10 cellular contexts compared by ENCODE assay signal in the genomic region with DNA sequence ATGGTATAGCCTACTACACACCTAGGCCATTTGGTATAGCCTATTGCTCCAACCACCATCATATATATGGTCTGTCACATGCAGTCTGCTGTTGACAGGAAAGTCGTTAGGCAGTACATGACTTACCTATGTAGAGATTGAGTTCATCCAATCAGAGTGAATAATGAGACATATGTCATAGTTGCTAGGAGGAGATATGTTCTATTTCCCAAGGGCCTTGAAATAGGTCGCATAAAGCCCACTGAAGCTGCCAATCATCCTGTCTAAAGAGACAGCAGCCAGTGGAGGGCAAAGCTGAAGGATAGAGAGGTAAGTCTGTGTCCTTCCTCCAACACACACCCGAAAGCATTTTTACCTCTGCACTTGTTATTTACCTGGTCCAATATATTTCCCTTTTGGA.
DNase-seq lines count a peak whose midpoint lies in the region; ATAC-seq, FAIRE-seq and TF ChIP-seq lines count a peak whose summit lies in the region.
"Had no signal": no experiment of that assay in that cellular context is flagged by ENCODE, and none has a peak within 500 bp of the region (broad histone marks: within the 10 kb centered on the region; RNA-seq: fewer than 3 reads in every experiment).

No MANE protein-coding gene starts in this region.

- no peaks in the 10 kb centered on the region for H3K36me3 Mint-ChIP-seq in activated T-cell treated with anti-CD3 and anti-CD28 coated beads, Interleukin-2, amount 50 U/mL, for 24 hours (ENCODE audit: low read depth)

- H3K27ac ChIP-seq in A549 (no peak overlapping the region), small intestine (ENCODE audit: low read depth in 1 of 2, low read length in 1 of 2) (no peak overlapping the region)
- H3K27ac ChIP-seq: BLaER1 treated with 17β-estradiol and CSF1 and Interleukin-3, amounts not matched to agents 10 nM and 100 nM had no signal

- DNase-seq in A549 (ENCODE audit: low read depth in 1 of 2, low spot score in 1 of 2), result peak in 1 of 2 experiments; percentile 36
- DNase-seq in SK-MEL-5 (ENCODE audit: low read depth, low spot score), result peak; percentile 81
- DNase-seq in small intestine, result no peak
- no peak for DNase-seq in activated T-cell treated with anti-CD3 and anti-CD28 coated beads, Interleukin-2, amount 50 U/mL, for 24 hours
- no peak for DNase-seq in amygdala (lab: John Stamatoyannopoulos, UW)
- no peak for DNase-seq in activated naive CD4-positive, alpha-beta T cell treated with Interleukin-2 at 50 U/mL for 16 hours

- TF ChIP-seq CTCF in A549 (IDR thresholded peaks at IDR 0.05), result no peak

- no peak for TF ChIP-seq EP300 in A549 (IDR thresholded peaks at IDR 0.05)

- H3K4me1 Mint-ChIP-seq in activated T-cell treated with anti-CD3 and anti-CD28 coated beads, Interleukin-2, amount 50 U/mL, for 24 hours (ENCODE audit: low read depth), result no peaks in the 10 kb centered on the region

- TF ChIP-seq RAD21 in A549 (conservative IDR thresholded peaks at IDR 0.05 in 1 of 2, IDR thresholded peaks at IDR 0.05 in 1 of 2), result no peak

- H3K4me3 ChIP-seq in A549, result no peak overlapping the region
- no peak overlapping the region for H3K4me3 ChIP-seq in small intestine (ENCODE audit: low read depth in 1 of 2, low read length in 2 of 2)
- H3K4me3 ChIP-seq: BLaER1 treated with 17β-estradiol and CSF1 and Interleukin-3, amounts not matched to agents 10 nM and 100 nM had no signal

- H3K9me3 ChIP-seq in A549 (no peaks in the 10 kb centered on the region), small intestine (ENCODE audit: control insufficient read depth, low read depth) (no peaks in the 10 kb centered on the region)
- H3K9me3 ChIP-seq: BLaER1 treated with 17β-estradiol and CSF1 and Interleukin-3, amounts not matched to agents 10 nM and 100 nM had no signal

- H3K4me3 Mint-ChIP-seq in activated T-cell treated with anti-CD3 and anti-CD28 coated beads, Interleukin-2, amount 50 U/mL, for 24 hours, result no peak overlapping the region

- H3K4me2 ChIP-seq in A549, result no peak overlapping the region
- H3K4me2 ChIP-seq: BLaER1 treated with 17β-estradiol and CSF1 and Interleukin-3, amounts not matched to agents 10 nM and 100 nM had no signal

- H3K9me3 Mint-ChIP-seq in activated T-cell treated with anti-CD3 and anti-CD28 coated beads, Interleukin-2, amount 50 U/mL, for 24 hours, result peaks cover 8% of the 10 kb centered on the region

- no peaks in the 10 kb centered on the region for H3K27me3 Mint-ChIP-seq in activated T-cell treated with anti-CD3 and anti-CD28 coated beads, Interleukin-2, amount 50 U/mL, for 24 hours

- H3K36me3 ChIP-seq in small intestine (ENCODE audit: control insufficient read depth in 2 of 2, insufficient read depth in 2 of 2, low read length in 2 of 2), result no peaks in the 10 kb centered on the region
- H3K36me3 ChIP-seq: BLaER1 treated with 17β-estradiol and CSF1 and Interleukin-3, amounts not matched to agents 10 nM and 100 nM had no signal

- FAIRE-seq in A549 (lab: Jason Lieb, UNC), result no peak
- FAIRE-seq in small intestine (lab: Jason Lieb, UNC), result no peak
- FAIRE-seq: TTC549 had no signal

- CTCF ChIA-PET in A549 (lab: Yijun Ruan, JAX), result no interaction called here

- TF ChIP-seq POLR2A in A549 (IDR thresholded peaks at IDR 0.05; ENCODE audit: low read length), result no peak

- WGBS in A549 (ENCODE audit: missing lambda C conversion rate), result 75% methylated on average over 3 of the region's 3 CpGs
- 59 to 76% (median 72%) methylated on average over 3 of the region's 3 CpGs for WGBS in small intestine, 3 donors

- no peak overlapping the region for H3K27ac Mint-ChIP-seq in activated T-cell treated with anti-CD3 and anti-CD28 coated beads, Interleukin-2, amount 50 U/mL, for 24 hours

- ATAC-seq in A549, result peak in 1 of 2 experiments; percentile 71; a peak in 4 of 6 replicates
- peak; percentile 87 for ATAC-seq in GM19025 (IDR thresholded peaks at IDR 0.05; ENCODE audit: low read depth, unreplicated experiment)
- ATAC-seq in HG03521 (IDR thresholded peaks at IDR 0.05; ENCODE audit: unreplicated experiment), result peak; percentile 86

- no peaks in the 10 kb centered on the region for H3K27me3 ChIP-seq in small intestine (ENCODE audit: control insufficient read depth in 2 of 2, insufficient read depth in 2 of 2, low read length in 2 of 2)
- H3K27me3 ChIP-seq: BLaER1 treated with 17β-estradiol and CSF1 and Interleukin-3, amounts not matched to agents 10 nM and 100 nM had no signal

- in situ Hi-C loops in SK-MEL-5 (cut with HindIII; ENCODE audit: low pct_unique_long_range_greater_than_20kb, low sequenced_read_pairs), result no loop called here

- POLR2A ChIA-PET in A549 (lab: Yijun Ruan, JAX), result no interaction called here

- H3K4me1 ChIP-seq in A549, result peaks cover 4% of the 10 kb centered on the region
- H3K4me1 ChIP-seq in small intestine (ENCODE audit: control insufficient read depth in 2 of 2, insufficient read depth in 1 of 2, low read depth in 1 of 2, low read length in 1 of 2), result no peaks in the 10 kb centered on the region
- H3K4me1 ChIP-seq: BLaER1 treated with 17β-estradiol and CSF1 and Interleukin-3, amounts not matched to agents 10 nM and 100 nM had no signal

TF ChIP-seq in A549, 52 proteins besides CTCF, POLR2A, EP300 and RAD21:
- TF ChIP-seq RFX5 (IDR thresholded peaks at IDR 0.05) (peak; percentile 98), ZSCAN20 (CRISPR knock-in tag; IDR thresholded peaks at IDR 0.05) (no peak)
